ENCODE assay signal across 29 cellular contexts in genomic region chr15:85733415-85733814, GRCh38.
DNase-seq lines count a peak whose midpoint lies in the region; ATAC-seq and TF ChIP-seq lines count a peak whose summit lies in the region.
"Had no signal": no experiment of that assay in that cellular context is flagged by ENCODE, and none has a peak within 500 bp of the region (broad histone marks: within the 10 kb centered on the region; RNA-seq: fewer than 3 reads in every experiment).

No MANE protein-coding gene starts in this region.

- H2AK5ac ChIP-seq in H9 (ENCODE audit: insufficient read length, low read length): no peak overlapping the region

- no peak overlapping the region for H3K14ac ChIP-seq in H9 (ENCODE audit: insufficient read depth, low read length)

- H2BK12ac ChIP-seq in H9 (ENCODE audit: insufficient read length, low read depth, low read length): no peak overlapping the region

- H3K23ac ChIP-seq in H9 (ENCODE audit: insufficient read length, low read depth, low read length): no peak overlapping the region

- H3K9me3 ChIP-seq in H9 (ENCODE audit: control insufficient read depth, low read depth, low read length): peaks cover 5% of the 10 kb centered on the region
- H3K9me3 ChIP-seq: adrenal gland had no signal

- peaks cover 54% of the 10 kb centered on the region for H3K36me3 Mint-ChIP-seq in natural killer cell
- peaks cover 45% of the 10 kb centered on the region for H3K36me3 Mint-ChIP-seq in natural killer cell treated with Interleukin-12 subunit alpha and Interleukin-12 subunit beta and Interleukin-15 and Interleukin-18, amount 100 ng/mL, for 72 hours
- peaks cover 60% of the 10 kb centered on the region for H3K36me3 Mint-ChIP-seq in endothelial cell (ENCODE audit: low read depth, unreplicated experiment)
- peaks cover 50 to 65% (median 61%) of the 10 kb centered on the region in 3 experiments for H3K36me3 Mint-ChIP-seq in H9 (ENCODE audit: insufficient read depth in 1 of 3, low read depth in 3 of 3)

- no peak overlapping the region for H2BK5ac ChIP-seq in H9 (ENCODE audit: insufficient read length, low read length)

- H4K8ac ChIP-seq in H9 (replicated peaks; ENCODE audit: insufficient read length, low read depth, low read length): no peak overlapping the region

- H3K27me3 Mint-ChIP-seq in natural killer cell (ENCODE audit: low read depth in 2 of 2): no peaks in the 10 kb centered on the region
- no peaks in the 10 kb centered on the region for H3K27me3 Mint-ChIP-seq in natural killer cell treated with Interleukin-12 subunit alpha and Interleukin-12 subunit beta and Interleukin-15 and Interleukin-18, amount 100 ng/mL, for 72 hours
- peaks cover 9% of the 10 kb centered on the region for H3K27me3 Mint-ChIP-seq in endothelial cell (ENCODE audit: unreplicated experiment)
- H3K27me3 Mint-ChIP-seq in H9 (ENCODE audit: low read depth): no peaks in the 10 kb centered on the region
- H3K27me3 Mint-ChIP-seq: brain had no signal

- H2BK120ac ChIP-seq in H9 (ENCODE audit: low read depth, low read length, poor library complexity, severe bottlenecking): no peak overlapping the region

- H3K27me3 ChIP-seq in H9 (ENCODE audit: insufficient read depth, low read length): no peaks in the 10 kb centered on the region
- H3K27me3 ChIP-seq: adrenal gland; BLaER1 treated with 17β-estradiol and CSF1 and Interleukin-3, amounts not matched to agents 10 nM and 100 nM; heart left ventricle; right lobe of liver; tibial nerve had no signal

- H2AFZ ChIP-seq in H9 (ENCODE audit: low read length): no peak overlapping the region

- H4K20me1 ChIP-seq in H9 (ENCODE audit: control insufficient read depth, insufficient read depth, insufficient read length): no peaks in the 10 kb centered on the region

- H3K27ac ChIP-seq in H9 (ENCODE audit: insufficient read length, low read depth, low read length): no peak overlapping the region
- H3K27ac ChIP-seq: adrenal gland; BLaER1 treated with 17β-estradiol and CSF1 and Interleukin-3, amounts not matched to agents 10 nM and 100 nM; heart left ventricle; left ventricle myocardium inferior; right lobe of liver; tibial nerve had no signal

- intact Hi-C loops in natural killer cell (cut with micrococcal nuclease): loop anchor here (10.0 kb wide), 1 partner anchor 61 kb away; the partner anchor contains the start of gene KLHL25

- H3K4me1 Mint-ChIP-seq in natural killer cell: peaks cover 9 to 22% of the 10 kb centered on the region in 2 donors
- H3K4me1 Mint-ChIP-seq in natural killer cell treated with Interleukin-12 subunit alpha and Interleukin-12 subunit beta and Interleukin-15 and Interleukin-18, amount 100 ng/mL, for 72 hours (ENCODE audit: low read depth in 2 of 2): peaks cover 19% of the 10 kb centered on the region in 2 donors
- H3K4me1 Mint-ChIP-seq in endothelial cell (ENCODE audit: unreplicated experiment): peaks cover 18% of the 10 kb centered on the region
- no peaks in the 10 kb centered on the region for H3K4me1 Mint-ChIP-seq in H9

- no peak overlapping the region for H2BK15ac ChIP-seq in H9 (ENCODE audit: low read depth, low read length)

- H3K79me2 ChIP-seq in H9 (ENCODE audit: insufficient read depth, low read length): no peaks in the 10 kb centered on the region

- H3K4ac ChIP-seq in H9 (ENCODE audit: low read depth, low read length): no peak overlapping the region

- H3T11ph ChIP-seq in H9 (ENCODE audit: low read length): no peak overlapping the region

- no peak overlapping the region for H2BK20ac ChIP-seq in H9 (ENCODE audit: low read depth, low read length, poor library complexity, severe bottlenecking)

- no peak overlapping the region for H3K56ac ChIP-seq in H9 (ENCODE audit: insufficient read length, low read depth, low read length)

- H3K23me2 ChIP-seq in H9 (ENCODE audit: insufficient read length, low read depth, low read length, poor library complexity, severe bottlenecking): no peaks in the 10 kb centered on the region

- no peak overlapping the region for H4K91ac ChIP-seq in H9 (ENCODE audit: insufficient read length, low read depth, low read length)

- no peaks in the 10 kb centered on the region for H3K79me1 ChIP-seq in H9 (ENCODE audit: insufficient read depth, low read depth, low read length, poor library complexity, severe bottlenecking)

- no peak overlapping the region for H3K4me2 ChIP-seq in H9 (ENCODE audit: insufficient read depth, insufficient read length, low read length)
- H3K4me2 ChIP-seq: BLaER1 treated with 17β-estradiol and CSF1 and Interleukin-3, amounts not matched to agents 10 nM and 100 nM had no signal

- no peak for ATAC-seq in natural killer cell
- ATAC-seq in natural killer cell treated with Interleukin-12 subunit alpha and Interleukin-12 subunit beta and Interleukin-15 and Interleukin-18, amount 100 ng/mL, for 72 hours: no peak
- ATAC-seq: esophagus mucosa, heart left ventricle, Panc1, right lobe of liver had no signal

- no peak for TF ChIP-seq CTCF in natural killer cell (IDR thresholded peaks at IDR 0.05)
- no peak for TF ChIP-seq CTCF in endothelial cell (IDR thresholded peaks at IDR 0.05; ENCODE audit: unreplicated experiment)
- no peak for TF ChIP-seq CTCF in H9 (conservative IDR thresholded peaks at IDR 0.05)

- H3K18ac ChIP-seq in H9 (ENCODE audit: insufficient read length, low read depth, low read length): no peak overlapping the region

- no peak overlapping the region for H4K5ac ChIP-seq in H9 (ENCODE audit: insufficient read length, low read depth, low read length)

- H3K9ac ChIP-seq in H9 (ENCODE audit: extremely low read depth, insufficient read length, low read length): no peak overlapping the region
- H3K9ac ChIP-seq: BLaER1 treated with 17β-estradiol and CSF1 and Interleukin-3, amounts not matched to agents 10 nM and 100 nM had no signal

- H3K9me3 Mint-ChIP-seq in natural killer cell (peaks cover 3 to 7% of the 10 kb centered on the region in 2 donors), endothelial cell (ENCODE audit: unreplicated experiment) (no peaks in the 10 kb centered on the region), H9 (peaks cover 15 to 19% of the 10 kb centered on the region in 2 experiments)
- peaks cover 2% of the 10 kb centered on the region for H3K9me3 Mint-ChIP-seq in natural killer cell treated with Interleukin-12 subunit alpha and Interleukin-12 subunit beta and Interleukin-15 and Interleukin-18, amount 100 ng/mL, for 72 hours

- no peak overlapping the region for H3K4me3 Mint-ChIP-seq in natural killer cell
- H3K4me3 Mint-ChIP-seq in natural killer cell treated with Interleukin-12 subunit alpha and Interleukin-12 subunit beta and Interleukin-15 and Interleukin-18, amount 100 ng/mL, for 72 hours: no peak overlapping the region
- peak overlapping the region; percentile 59 for H3K4me3 Mint-ChIP-seq in endothelial cell (ENCODE audit: unreplicated experiment)
- no peak overlapping the region; a peak in 1 of 5 replicates for H3K4me3 Mint-ChIP-seq in H9
- H3K4me3 Mint-ChIP-seq: brain; T-helper 2 cell treated with Interferon-gamma antibody and Interleukin-4, amounts not matched to agents 5 μg/mL and 100 μg/mL, for 36 hours had no signal

- no peak for DNase-seq in natural killer cell
- DNase-seq in natural killer cell treated with Interleukin-12 subunit alpha and Interleukin-12 subunit beta and Interleukin-15 and Interleukin-18, amount 100 ng/mL, for 72 hours (ENCODE audit: low spot score): no peak
- DNase-seq in RKO (ENCODE audit: low spot score): peak; percentile 21
- DNase-seq in endothelial cell (ENCODE audit: low spot score): no peak
- no peak for DNase-seq in H9
- no peak for DNase-seq in stimulated activated CD4-positive, alpha-beta T cell treated with anti-CD3 and anti-CD28 coated beads, Interleukin-2, amount 100 ng/mL, for 48 hours
- DNase-seq in central memory CD4-positive, alpha-beta T cell: no peak
- DNase-seq: activated CD4-positive, alpha-beta T cell treated with anti-CD3 and anti-CD28 coated beads, Interleukin-2, amount 50 U/mL, for 48 hours; activated CD4-positive, CD25-positive, alpha-beta regulatory T cell treated with anti-CD3 and anti-CD28 coated beads, Interleukin-2, amount 50 U/mL, for 72 hours; activated effector memory CD4-positive, alpha-beta T cell treated with anti-CD3 and anti-CD28 coated beads, Interleukin-2, amount 50 U/mL, for 16 hours; adrenal gland; effector memory CD4-positive, alpha-beta T cell; foreskin melanocyte; heart left ventricle; islet precursor cell; Karpas-422; left ventricle myocardium inferior; mesendoderm; NCI-H1417 treated with DMSO at 0.1 percent for 48 hours; NCI-H2029 treated with DMSO at 0.1 percent for 48 hours; NCI-H526; right lobe of liver; SIG-M5 had no signal

- no peaks in the 10 kb centered on the region for H3K4me1 ChIP-seq in H9 (ENCODE audit: insufficient read depth, low read length)
- H3K4me1 ChIP-seq: adrenal gland; BLaER1 treated with 17β-estradiol and CSF1 and Interleukin-3, amounts not matched to agents 10 nM and 100 nM had no signal

- H3K27ac Mint-ChIP-seq in natural killer cell (peak overlapping the region; percentile 66 to 76), endothelial cell (ENCODE audit: unreplicated experiment) (no peak overlapping the region), H9 (no peak overlapping the region)
- H3K27ac Mint-ChIP-seq in natural killer cell treated with Interleukin-12 subunit alpha and Interleukin-12 subunit beta and Interleukin-15 and Interleukin-18, amount 100 ng/mL, for 72 hours: peak overlapping the region in 1 of 2 donors; percentile 36
- H3K27ac Mint-ChIP-seq: brain; T-helper 2 cell treated with Interferon-gamma antibody and Interleukin-4, amounts not matched to agents 5 μg/mL and 100 μg/mL, for 36 hours had no signal

Comparison
In these comparisons a context has a peak if more than half of its experiments do, and no peak if none do; other contexts are left out.
1. H3K27ac Mint-ChIP-seq: peak in natural killer cell (2 of 2); none in endothelial cell (single experiment) and H9 (0 of 3).